8 cellular contexts compared by ENCODE assay signal in the genomic region with DNA sequence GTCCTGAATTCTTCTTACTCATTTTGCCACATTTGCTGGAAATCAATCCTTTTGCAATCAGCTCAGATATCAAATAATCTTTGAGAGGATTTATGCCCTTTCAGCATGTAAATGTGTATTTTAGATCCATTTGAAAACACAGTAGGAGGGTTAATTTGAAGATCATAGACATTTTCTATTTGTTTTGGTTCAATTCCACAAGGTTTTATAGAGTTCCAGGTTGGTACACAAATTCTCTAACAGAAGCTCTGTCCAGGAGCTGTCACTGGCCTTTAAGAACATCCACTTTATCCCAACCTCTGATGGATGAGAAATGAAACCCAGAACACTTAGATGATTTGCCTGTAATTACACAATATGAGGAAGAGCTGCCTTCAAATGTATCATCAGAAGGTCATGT.
"Had no signal": no experiment of that assay in that cellular context is flagged by ENCODE, and none has a peak within 500 bp of the region (broad histone marks: within the 10 kb centered on the region; RNA-seq: fewer than 3 reads in every experiment).

No MANE protein-coding gene starts in this region.

- H3K4me1 Mint-ChIP-seq: GM23338 had no signal

- H3K27ac ChIP-seq: HL-60 had no signal

- H3K4me2 ChIP-seq: GM23338 had no signal

- DNase-seq: HFFc6, KBM-7 had no signal

- H3K4me1 ChIP-seq: HAP-1 had no signal

- ATAC-seq: GM23338, HCT116, HepG2 had no signal

- H3K27ac Mint-ChIP-seq: GM23338, HFFc6, IgD-negative memory B cell had no signal

- H3K27me3 Mint-ChIP-seq: IgD-negative memory B cell had no signal

- H3K36me3 Mint-ChIP-seq: IgD-negative memory B cell had no signal

- H3K9me3 ChIP-seq: HAP-1 had no signal

- H3K9me3 Mint-ChIP-seq: GM23338, HFFc6 had no signal

- H3K4me3 Mint-ChIP-seq: GM23338, HFFc6, IgD-negative memory B cell had no signal

- H2AFZ ChIP-seq: GM23338 had no signal

- H3K4me3 ChIP-seq: GM23338, HAP-1 had no signal
